In genomic region chr1:153783233-153784190, GRCh38 we compare ENCODE assay signal across 8 cellular contexts. TPM values are rescaled to one million over a fixed set of nuclear protein-coding genes. Genes with fewer than 3 reads are reported as not detected.
DNase-seq lines count a peak whose midpoint lies in the region; ATAC-seq and TF ChIP-seq lines count a peak whose summit lies in the region.

No MANE protein-coding gene starts in this region.

- H3K27me3 Mint-ChIP-seq in natural killer cell treated with Interleukin-12 subunit alpha and Interleukin-12 subunit beta and Interleukin-15 and Interleukin-18, amount 100 ng/mL, for 72 hours = no peaks in the 10 kb centered on the region

- peak overlapping the region; percentile 88 for H3K4me3 Mint-ChIP-seq in natural killer cell treated with Interleukin-12 subunit alpha and Interleukin-12 subunit beta and Interleukin-15 and Interleukin-18, amount 100 ng/mL, for 72 hours

- H3K9ac ChIP-seq in DND-41 (ENCODE audit: low read depth, low read length) = peak overlapping the region; percentile 87

- H3K36me3 ChIP-seq in DND-41 (ENCODE audit: insufficient read depth, low read length) (no peaks in the 10 kb centered on the region), KOPT-K1 (ENCODE audit: insufficient read depth, low read length) (no peaks in the 10 kb centered on the region)

- H3K27me3 ChIP-seq in DND-41 (ENCODE audit: insufficient read depth, low read length, poor library complexity) = no peaks in the 10 kb centered on the region

- H3K9me3 Mint-ChIP-seq in natural killer cell treated with Interleukin-12 subunit alpha and Interleukin-12 subunit beta and Interleukin-15 and Interleukin-18, amount 100 ng/mL, for 72 hours = no peaks in the 10 kb centered on the region

- ATAC-seq in DND-41 (ENCODE audit: insufficient read depth, low read depth) = peak; percentile 93
- ATAC-seq in GM21786 (IDR thresholded peaks at IDR 0.05; ENCODE audit: unreplicated experiment) = peak; percentile 80
- peak; percentile 98 to 99 for ATAC-seq in natural killer cell treated with Interleukin-12 subunit alpha and Interleukin-12 subunit beta and Interleukin-15 and Interleukin-18, amount 100 ng/mL, for 72 hours

- H3K36me3 Mint-ChIP-seq in natural killer cell treated with Interleukin-12 subunit alpha and Interleukin-12 subunit beta and Interleukin-15 and Interleukin-18, amount 100 ng/mL, for 72 hours = no peaks in the 10 kb centered on the region

- peak overlapping the region; percentile 98 for H2AFZ ChIP-seq in DND-41 (ENCODE audit: low read depth, low read length)

- H3K79me2 ChIP-seq in DND-41 (ENCODE audit: insufficient read depth, low read length) = no peaks in the 10 kb centered on the region

- H3K9me3 ChIP-seq in DND-41 (ENCODE audit: insufficient read depth, low read length, severe bottlenecking) = no peaks in the 10 kb centered on the region
- H3K9me3 ChIP-seq in KOPT-K1 (ENCODE audit: insufficient read depth, low read length, poor library complexity, severe bottlenecking) = no peaks in the 10 kb centered on the region

- H3K27ac ChIP-seq in DND-41 (ENCODE audit: low read length) (peak overlapping the region; percentile 93), KOPT-K1 (ENCODE audit: low read depth, low read length, poor library complexity, severe bottlenecking) (peak overlapping the region; percentile 85)

- peaks cover 16% of the 10 kb centered on the region for H3K4me1 ChIP-seq in DND-41 (ENCODE audit: insufficient read depth, low read length)

- H3K4me1 Mint-ChIP-seq in natural killer cell treated with Interleukin-12 subunit alpha and Interleukin-12 subunit beta and Interleukin-15 and Interleukin-18, amount 100 ng/mL, for 72 hours (ENCODE audit: low read depth in 2 of 2) = peaks cover 15 to 23% of the 10 kb centered on the region in 2 donors

- peak overlapping the region; percentile 85 to 93 for H3K27ac Mint-ChIP-seq in natural killer cell treated with Interleukin-12 subunit alpha and Interleukin-12 subunit beta and Interleukin-15 and Interleukin-18, amount 100 ng/mL, for 72 hours

- H3K4me2 ChIP-seq in DND-41 (ENCODE audit: insufficient read depth, low read length) = peak overlapping the region; percentile 89

- no peaks in the 10 kb centered on the region for H4K20me1 ChIP-seq in DND-41 (ENCODE audit: insufficient read depth, low read length)

- DNase-seq in DND-41 (peak; percentile 95), RKO (ENCODE audit: low spot score) (peak; percentile 92), fibroblast of mammary gland (ENCODE audit: low read depth) (peak; percentile 84)
- DNase-seq in activated T-helper 1 cell treated with anti-CD3 and anti-CD28 coated beads, Interleukin-2, amount 50 U/mL, for 16 hours (ENCODE audit: low read depth in 1 of 2, low spot score in 1 of 2) = peak; percentile 77 to 87
- DNase-seq in natural killer cell treated with Interleukin-12 subunit alpha and Interleukin-12 subunit beta and Interleukin-15 and Interleukin-18, amount 100 ng/mL, for 72 hours (ENCODE audit: low spot score) = peak; percentile 96
- DNase-seq in stimulated activated naive CD4-positive, alpha-beta T cell treated with Interleukin-2 at 50 U/mL for 16 hours (lab: John Stamatoyannopoulos, UW) = peak; percentile 87

- peak overlapping the region; percentile 52 to 73 for H3K4me3 ChIP-seq in DND-41 (ENCODE audit: low read depth in 1 of 2, low read length in 2 of 2)
- H3K4me3 ChIP-seq in fibroblast of mammary gland (ENCODE audit: control insufficient read depth, low read depth, low read length) = peak overlapping the region; percentile 69

- TF ChIP-seq CTCF in DND-41 (IDR thresholded peaks at IDR 0.05; ENCODE audit: borderline replicate concordance, extremely low read depth, low read length, poor library complexity, severe bottlenecking) (no peak), fibroblast of mammary gland (conservative IDR thresholded peaks at IDR 0.05; ENCODE audit: control insufficient read depth, insufficient read depth, low read depth, low read length) (no peak)

RNA-seq across cellular contexts. Expression of gene SLC27A3, which starts 8.3 kb away (rescaled TPM):
- total RNA-seq in natural killer cell treated with Interleukin-12 subunit alpha and Interleukin-12 subunit beta and Interleukin-15 and Interleukin-18, amount 100 ng/mL, for 72 hours = 10 to 100 TPM; 33.6 to 69.9 TPM

RNA-seq across cellular contexts. Expression of gene INTS3, which starts 55.7 kb away (rescaled TPM):
- total RNA-seq in natural killer cell treated with Interleukin-12 subunit alpha and Interleukin-12 subunit beta and Interleukin-15 and Interleukin-18, amount 100 ng/mL, for 72 hours = 10 to 100 TPM; 42.1 to 62.0 TPM

Comparison
In these comparisons a context has a peak if more than half of its experiments do, and no peak if none do; other contexts are left out.
1. Peak in every context shown above with its lines: DNase-seq, ATAC-seq, H3K4me3 ChIP-seq and H3K27ac ChIP-seq.